Comparison of ENCODE assay signal across 12 cellular contexts in genomic region chr17:19316756-19317358, GRCh38. TPM values are rescaled to one million over a fixed set of nuclear protein-coding genes. Genes with fewer than 3 reads are reported as not detected.
DNase-seq lines count a peak whose midpoint lies in the region; ATAC-seq and TF ChIP-seq lines count a peak whose summit lies in the region.
"Had no signal": no experiment of that assay in that cellular context is flagged by ENCODE, and none has a peak within 500 bp of the region (broad histone marks: within the 10 kb centered on the region; RNA-seq: fewer than 3 reads in every experiment).

No MANE protein-coding gene starts in this region.

- no peak for ATAC-seq in lower lobe of right lung
- no peak for ATAC-seq in activated CD8-positive, alpha-beta T cell treated with anti-CD3 and anti-CD28 coated beads for 36 hours
- ATAC-seq: CD8-positive, alpha-beta T cell; stimulated activated naive CD8-positive, alpha-beta T cell treated with anti-CD3 and anti-CD28 coated beads, Interleukin-15, Interleukin-2, amounts not matched to agents 100 U/mL and 50 U/mL, for 24 hours had no signal

- POLR2A ChIA-PET in activated CD8-positive, alpha-beta T cell treated with anti-CD3 and anti-CD28 coated beads for 36 hours (lab: Charles Lee) = no interaction called here

- H3K9ac ChIP-seq in Loucy (ENCODE audit: low read depth, low read length, poor library complexity, severe bottlenecking) = no peak overlapping the region

- H3K27me3 ChIP-seq in Loucy (ENCODE audit: insufficient read depth, low read length, poor library complexity, severe bottlenecking) (no peaks in the 10 kb centered on the region), dorsolateral prefrontal cortex (no peaks in the 10 kb centered on the region), lower lobe of right lung (ENCODE audit: low read depth) (no peaks in the 10 kb centered on the region), tibial artery (no peaks in the 10 kb centered on the region)

- H3F3A ChIP-seq in Loucy (ENCODE audit: low read depth) = no peaks in the 10 kb centered on the region

- no peaks in the 10 kb centered on the region for H3K36me3 ChIP-seq in Loucy (ENCODE audit: insufficient read depth, low read length)
- H3K36me3 ChIP-seq in lower lobe of right lung = peaks cover 48% of the 10 kb centered on the region
- H3K36me3 ChIP-seq in tibial artery = peaks cover 10 to 81% (median 31%) of the 10 kb centered on the region in 3 donors

- intact Hi-C loops in dorsolateral prefrontal cortex (cut with DNase I) = loop anchor here (1.0 to 5.0 kb wide), 3 partner anchors 11 to 45 kb away; partner anchors contain the start of gene B9D1 (in 1 of the 2)
- intact Hi-C loops in lower lobe of right lung (cut with DNase I) = no loop called here
- intact Hi-C loops in activated CD8-positive, alpha-beta T cell treated with anti-CD3 and anti-CD28 coated beads for 36 hours (cut with micrococcal nuclease) = no loop called here
- intact Hi-C loops in tibial artery (cut with DNase I; ENCODE audit: low total_unique reads) = no loop called here

- H3K9me3 Mint-ChIP-seq in activated CD8-positive, alpha-beta T cell treated with anti-CD3 and anti-CD28 coated beads for 36 hours = no peaks in the 10 kb centered on the region
- H3K9me3 Mint-ChIP-seq: activated B cell treated with CpG ODN at 0.5 μM for 24 hours; CD8-positive, alpha-beta T cell had no signal

- no peaks in the 10 kb centered on the region for H3K79me2 ChIP-seq in Loucy (ENCODE audit: insufficient read depth, low read length)

- DNase-seq in dorsolateral prefrontal cortex (peak in 3 of 10 donors; percentile 13 to 34 (median 24)), lower lobe of right lung (no peak), substantia nigra (lab: John Stamatoyannopoulos, UW) (no peak), tibial artery (no peak), NCI-H2081 (lab: John Stamatoyannopoulos, UW) (no peak)
- DNase-seq in activated CD8-positive, alpha-beta T cell treated with anti-CD3 and anti-CD28 coated beads for 36 hours = no peak
- DNase-seq: activated B cell treated with CpG ODN at 0.5 μM for 24 hours; activated T-cell treated with anti-CD3 and anti-CD28 coated beads, Interleukin-2, amount 50 U/mL, for 1 hour; CD8-positive, alpha-beta T cell; stimulated activated CD4-positive, alpha-beta T cell treated with anti-CD3 and anti-CD28 coated beads, Interleukin-4, amount 100 ng/mL, for 4 hours; stimulated activated naive CD8-positive, alpha-beta T cell treated with anti-CD3 and anti-CD28 coated beads, Interleukin-15, Interleukin-2, amounts not matched to agents 100 U/mL and 50 U/mL, for 24 hours had no signal

- no peaks in the 10 kb centered on the region for H4K20me1 ChIP-seq in Loucy (ENCODE audit: insufficient read depth, low read length, poor library complexity, severe bottlenecking)

- peak overlapping the region; percentile 73 for H2AFZ ChIP-seq in Loucy (ENCODE audit: low read length)

- H3K4me3 ChIP-seq in Loucy (ENCODE audit: low read length, poor library complexity, severe bottlenecking) (peak overlapping the region; percentile 48), dorsolateral prefrontal cortex (peak overlapping the region in 9 of 59 donors; percentile 4 to 33 (median 23)), lower lobe of right lung (no peak overlapping the region), tibial artery (no peak overlapping the region)

- H3K36me3 Mint-ChIP-seq in activated CD8-positive, alpha-beta T cell treated with anti-CD3 and anti-CD28 coated beads for 36 hours (ENCODE audit: low read depth) = no peaks in the 10 kb centered on the region

- no peaks in the 10 kb centered on the region for H3K9me2 ChIP-seq in Loucy (replicated peaks; ENCODE audit: low read depth, low read length)

- H3K27ac ChIP-seq in dorsolateral prefrontal cortex = peak overlapping the region; percentile 81 to 100 (median 96)
- H3K27ac ChIP-seq in lower lobe of right lung = peak overlapping the region; percentile 24
- H3K27ac ChIP-seq in substantia nigra (ENCODE audit: low read depth, low read length, poor library complexity, severe bottlenecking) = peak overlapping the region; percentile 95
- H3K27ac ChIP-seq in tibial artery = no peak overlapping the region

- H3K4me2 ChIP-seq in Loucy (ENCODE audit: low read depth, low read length, poor library complexity, severe bottlenecking) = peak overlapping the region; percentile 56

- no peak for TF ChIP-seq CTCF in Loucy (conservative IDR thresholded peaks at IDR 0.05; ENCODE audit: low read length)
- TF ChIP-seq CTCF in dorsolateral prefrontal cortex (IDR thresholded peaks at IDR 0.05 in 54 of 56, conservative IDR thresholded peaks at IDR 0.05 in 2 of 56; ENCODE audit: low read depth in 1 of 56, partially characterized antibody in 56 of 56) = no peak
- TF ChIP-seq CTCF in lower lobe of right lung (IDR thresholded peaks at IDR 0.05) = no peak
- no peak for TF ChIP-seq CTCF in activated CD8-positive, alpha-beta T cell treated with anti-CD3 and anti-CD28 coated beads for 36 hours (IDR thresholded peaks at IDR 0.05)
- no peak for TF ChIP-seq CTCF in tibial artery (IDR thresholded peaks at IDR 0.05)

- H3K27me3 Mint-ChIP-seq in activated CD8-positive, alpha-beta T cell treated with anti-CD3 and anti-CD28 coated beads for 36 hours = peaks cover 10% of the 10 kb centered on the region

- CTCF ChIA-PET in activated CD8-positive, alpha-beta T cell treated with anti-CD3 and anti-CD28 coated beads for 36 hours (lab: Charles Lee) = interaction anchor here (1.1 kb wide), 1 partner anchor 21 kb away, joined by 5 read pairs; no protein-coding TSS in a partner anchor

- no peak overlapping the region for H3K27ac Mint-ChIP-seq in activated CD8-positive, alpha-beta T cell treated with anti-CD3 and anti-CD28 coated beads for 36 hours
- H3K27ac Mint-ChIP-seq: activated B cell treated with CpG ODN at 0.5 μM for 24 hours; CD8-positive, alpha-beta T cell had no signal

- no peak overlapping the region for H3K4me3 Mint-ChIP-seq in activated CD8-positive, alpha-beta T cell treated with anti-CD3 and anti-CD28 coated beads for 36 hours
- H3K4me3 Mint-ChIP-seq: activated B cell treated with CpG ODN at 0.5 μM for 24 hours; CD8-positive, alpha-beta T cell had no signal

- peaks cover 7% of the 10 kb centered on the region for H3K4me1 ChIP-seq in Loucy (ENCODE audit: insufficient read depth, low read length, poor library complexity, severe bottlenecking)
- H3K4me1 ChIP-seq in lower lobe of right lung = peaks cover 11% of the 10 kb centered on the region
- H3K4me1 ChIP-seq in tibial artery = no peaks in the 10 kb centered on the region

- H3K9me3 ChIP-seq in Loucy (ENCODE audit: insufficient read depth, low read depth, low read length) (no peaks in the 10 kb centered on the region), lower lobe of right lung (no peaks in the 10 kb centered on the region), tibial artery (no peaks in the 10 kb centered on the region)

- H3K4me1 Mint-ChIP-seq in activated CD8-positive, alpha-beta T cell treated with anti-CD3 and anti-CD28 coated beads for 36 hours (ENCODE audit: low read depth) = no peaks in the 10 kb centered on the region

RNA-seq across cellular contexts. Expression of gene B9D1, which starts 45.7 kb away (rescaled TPM):
- total RNA-seq in dorsolateral prefrontal cortex (10 to 100 TPM; 10.3 to 48.5 (median 28.0) TPM), lower lobe of right lung (11.3 TPM)
- 1 to 10 TPM; 7.2 to 9.4 TPM for total RNA-seq in activated CD8-positive, alpha-beta T cell treated with anti-CD3 and anti-CD28 coated beads for 36 hours

Comparison
In these comparisons a context has a peak if more than half of its experiments do, and no peak if none do; other contexts are left out.
1. H3K27ac ChIP-seq: peak in dorsolateral prefrontal cortex (59 of 59), lower lobe of right lung (single experiment) and substantia nigra (single experiment); none in tibial artery (0 of 2).
2. intact Hi-C loops: an anchor here in dorsolateral prefrontal cortex (1.0 to 5.0 kb wide); none called in lower lobe of right lung, activated CD8-positive, alpha-beta T cell treated with anti-CD3 and anti-CD28 coated beads for 36 hours and tibial artery.